ENCODE assay signal across 1 cellular context in the genomic region with DNA sequence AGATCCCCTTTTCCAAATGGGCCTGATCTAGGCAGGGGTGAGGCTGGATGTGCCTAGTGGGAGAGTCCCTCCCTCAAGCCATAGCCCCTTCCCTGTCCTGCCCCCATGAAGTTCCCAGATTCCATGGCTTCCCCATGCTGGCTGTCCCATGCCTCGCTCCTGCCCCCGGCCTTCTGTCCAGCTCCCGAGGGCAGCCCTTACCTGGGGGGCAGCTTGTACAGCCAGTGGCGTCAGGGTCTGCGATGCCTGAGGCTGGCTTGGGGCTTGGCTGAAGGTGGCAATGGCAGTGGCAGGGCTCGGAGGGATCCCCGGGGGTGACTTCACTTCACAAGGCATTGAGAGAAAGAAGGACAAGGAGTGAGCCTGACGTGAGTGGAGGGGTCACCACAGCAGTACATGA.
TF ChIP-seq lines count a peak whose summit lies in the region.

No MANE protein-coding gene starts in this region.

TF ChIP-seq in HepG2, 621 proteins besides CTCF, POLR2A, EP300 and RAD21:
- TF ChIP-seq ZNF782 (CRISPR knock-in tag; IDR thresholded peaks at IDR 0.05; ENCODE audit: borderline replicate concordance) (no peak), NKX3-1 (CRISPR knock-in tag; IDR thresholded peaks at IDR 0.05) (no peak), NFYB (CRISPR knock-in tag; IDR thresholded peaks at IDR 0.05) (no peak), AHR (CRISPR knock-in tag; IDR thresholded peaks at IDR 0.05) (no peak), HMG20A (CRISPR knock-in tag; IDR thresholded peaks at IDR 0.05; ENCODE audit: borderline replicate concordance) (no peak), FOXM1 (CRISPR knock-in tag; IDR thresholded peaks at IDR 0.05) (no peak)
- TF ChIP-seq, protein P1, sequence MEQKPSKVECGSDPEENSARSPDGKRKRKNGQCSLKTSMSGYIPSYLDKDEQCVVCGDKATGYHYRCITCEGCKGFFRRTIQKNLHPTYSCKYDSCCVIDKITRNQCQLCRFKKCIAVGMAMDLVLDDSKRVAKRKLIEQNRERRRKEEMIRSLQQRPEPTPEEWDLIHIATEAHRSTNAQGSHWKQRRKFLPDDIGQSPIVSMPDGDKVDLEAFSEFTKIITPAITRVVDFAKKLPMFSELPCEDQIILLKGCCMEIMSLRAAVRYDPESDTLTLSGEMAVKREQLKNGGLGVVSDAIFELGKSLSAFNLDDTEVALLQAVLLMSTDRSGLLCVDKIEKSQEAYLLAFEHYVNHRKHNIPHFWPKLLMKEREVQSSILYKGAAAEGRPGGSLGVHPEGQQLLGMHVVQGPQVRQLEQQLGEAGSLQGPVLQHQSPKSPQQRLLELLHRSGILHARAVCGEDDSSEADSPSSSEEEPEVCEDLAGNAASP (CRISPR knock-in tag; IDR thresholded peaks at IDR 0.05; ENCODE audit: borderline replicate concordance) = no peak
TF ChIP-seq in HepG2: peak in this region for 0.
